In the genomic region with DNA sequence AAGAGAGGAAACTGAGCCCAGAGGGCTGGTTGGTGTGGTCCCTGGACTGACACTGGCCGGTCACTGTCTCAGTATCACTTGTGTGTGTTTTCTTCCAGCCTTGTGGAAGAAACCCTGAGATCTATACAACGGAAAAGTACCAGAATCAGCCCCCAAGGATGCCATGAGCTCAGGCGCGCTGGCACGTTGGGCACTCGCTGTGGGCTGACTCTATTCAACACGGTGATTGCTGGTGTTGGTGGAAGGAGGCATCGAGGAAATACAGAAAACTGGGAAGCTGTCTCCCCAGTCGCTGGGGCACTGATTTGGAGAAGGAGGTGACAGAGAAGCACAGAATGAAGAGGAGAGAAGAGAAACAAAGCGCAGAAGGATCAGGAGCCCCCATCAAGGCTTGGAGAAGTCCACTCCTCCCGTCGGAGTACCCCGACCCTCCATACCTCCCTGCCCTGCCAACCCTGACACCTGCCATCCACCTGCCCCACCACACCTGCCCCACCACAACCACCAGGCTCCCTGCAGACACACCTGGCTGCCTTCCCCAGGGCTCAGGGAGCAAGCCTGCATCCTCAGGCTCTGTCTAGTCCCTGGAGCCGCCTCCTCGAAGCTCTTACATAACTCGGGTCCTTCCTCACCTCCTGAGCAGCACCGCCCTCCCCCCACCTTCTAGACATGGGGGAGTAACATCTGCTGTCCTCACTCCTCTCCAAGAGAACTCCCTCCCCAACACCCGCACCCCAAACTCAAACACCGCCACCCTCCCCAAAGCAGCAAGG, we compare ENCODE assay signal across 19 cellular contexts.
"Had no signal": no experiment of that assay in that cellular context is flagged by ENCODE, and none has a peak within 500 bp of the region (broad histone marks: within the 10 kb centered on the region; RNA-seq: fewer than 3 reads in every experiment).

No MANE protein-coding gene starts in this region.

- H3K4me3 ChIP-seq: esophagus squamous epithelium, hepatocyte, lung, neural progenitor cell, ovary, tibial nerve, vagina had no signal

- ATAC-seq: activated CD8-positive, alpha-beta memory T cell treated with anti-CD3 and anti-CD28 coated beads, Interleukin-2, amount 10 ng/mL, durations not matched to agents 7 days and 5 days; effector memory CD8-positive, alpha-beta T cell; left lobe of liver; stimulated activated naive CD8-positive, alpha-beta T cell treated with anti-CD3 and anti-CD28 coated beads, Interleukin-15, Interleukin-2, amounts not matched to agents 100 U/mL and 50 U/mL, for 24 hours had no signal

- H3K4me1 ChIP-seq: esophagus squamous epithelium, tibial nerve, vagina had no signal

- H3K27me3 ChIP-seq: hepatocyte, neural progenitor cell, ovary, vagina had no signal

- DNase-seq: activated CD4-positive, alpha-beta memory T cell treated with anti-CD3 and anti-CD28 coated beads, Interleukin-2, amount 10 ng/mL, durations not matched to agents 7 days and 5 days; activated CD4-positive, alpha-beta T cell treated with anti-CD3 and anti-CD28 coated beads for 48 hours; activated CD4-positive, CD25-positive, alpha-beta regulatory T cell; activated CD8-positive, alpha-beta memory T cell treated with anti-CD3 and anti-CD28 coated beads, Interleukin-2, amount 10 ng/mL, durations not matched to agents 7 days and 5 days; activated naive CD4-positive, alpha-beta T cell; effector memory CD8-positive, alpha-beta T cell; esophagus squamous epithelium; midbrain; ovary; stimulated activated CD4-positive, alpha-beta T cell treated with anti-CD3 and anti-CD28 coated beads, Interleukin-2, amount 100 ng/mL, for 24 hours; stimulated activated naive CD8-positive, alpha-beta T cell treated with anti-CD3 and anti-CD28 coated beads, Interleukin-15, Interleukin-2, amounts not matched to agents 100 U/mL and 50 U/mL, for 24 hours; T1000 had no signal

- H3K79me2 ChIP-seq: hepatocyte had no signal

- H3K4me2 ChIP-seq: hepatocyte, neural progenitor cell had no signal

- H3K36me3 ChIP-seq: esophagus squamous epithelium, neural progenitor cell, ovary, tibial nerve, vagina had no signal

- H3K9me3 ChIP-seq: esophagus squamous epithelium, ovary, tibial nerve, vagina had no signal

- FAIRE-seq: islet of Langerhans had no signal

- H3K27ac ChIP-seq: esophagus squamous epithelium, hepatocyte, neural progenitor cell, ovary, tibial nerve, vagina had no signal

- H2AFZ ChIP-seq: hepatocyte, neural progenitor cell had no signal

- H3K9ac ChIP-seq: neural progenitor cell had no signal
